2 cellular contexts compared by ENCODE assay signal in genomic region chr1:147245129-147245528, GRCh38.
TF ChIP-seq lines count a peak whose summit lies in the region.

No MANE protein-coding gene starts in this region.

TF ChIP-seq in GM12878, 131 proteins besides CTCF, POLR2A, EP300 and RAD21:
- TF ChIP-seq RAD51 (IDR thresholded peaks at IDR 0.05) (0 out of 2 replicates have a peak, but pooled peaks have one; percentile 10), BHLHE40 (IDR thresholded peaks at IDR 0.05; ENCODE audit: borderline replicate concordance in 1 of 2, low read depth in 2 of 2, low read length in 1 of 2) (peak in 1 of 2 experiments; percentile 76; a peak in 2 of 4 replicates), MTA3 (IDR thresholded peaks at IDR 0.05; ENCODE audit: borderline replicate concordance, low read length) (no peak), MLLT1 (IDR thresholded peaks at IDR 0.05) (0 out of 2 replicates have a peak, but pooled peaks have one; percentile 18), ZBTB33 (IDR thresholded peaks at IDR 0.05) (no peak)

TF ChIP-seq in neural cell, 6 proteins besides CTCF, POLR2A, EP300 and RAD21:
- TF ChIP-seq MXI1 (conservative IDR thresholded peaks at IDR 0.05; ENCODE audit: poor library complexity, severe bottlenecking) (no peak), POLR2AphosphoS5 (IDR thresholded peaks at IDR 0.05) (no peak), REST (IDR thresholded peaks at IDR 0.05; ENCODE audit: borderline replicate concordance) (no peak), TAF1 (IDR thresholded peaks at IDR 0.05; ENCODE audit: low read depth) (no peak), EZH2 (IDR thresholded peaks at IDR 0.05; ENCODE audit: borderline replicate concordance, insufficient read depth, low read length, poor library complexity, severe bottlenecking) (no peak), SMC3 (conservative IDR thresholded peaks at IDR 0.05; ENCODE audit: poor library complexity) (no peak)
